In the genomic region with DNA sequence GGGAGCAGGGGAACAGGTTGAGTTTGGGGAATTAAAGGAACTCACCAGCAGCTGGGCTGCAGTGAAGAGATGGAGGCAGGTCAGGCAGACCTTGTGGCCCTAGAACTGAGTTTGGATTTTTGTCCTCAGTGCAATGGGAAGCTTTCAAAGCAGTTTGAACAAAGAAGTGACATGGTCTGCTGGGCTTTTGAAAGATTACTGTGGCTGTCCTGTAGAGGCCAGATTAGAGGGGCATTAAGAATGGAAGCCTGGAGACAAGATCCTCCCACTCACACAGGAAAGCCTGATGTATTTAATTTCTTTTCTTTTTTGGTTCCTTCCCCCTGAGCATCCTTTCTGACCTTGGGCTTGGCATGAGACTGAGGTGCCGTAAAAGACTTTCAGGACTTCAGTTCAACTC, we compare ENCODE assay signal across 5 cellular contexts.
"Had no signal": no experiment of that assay in that cellular context is flagged by ENCODE, and none has a peak within 500 bp of the region (broad histone marks: within the 10 kb centered on the region; RNA-seq: fewer than 3 reads in every experiment).

No MANE protein-coding gene starts in this region.

- H3K36me3 Mint-ChIP-seq: IgD-negative memory B cell had no signal

- H3K27ac ChIP-seq: GM23248 had no signal

- H3K4me3 Mint-ChIP-seq: H9, IgD-negative memory B cell had no signal

- H2AFZ ChIP-seq: GM23248 had no signal

- H3K4me1 Mint-ChIP-seq: IgD-negative memory B cell had no signal

- H3K27me3 Mint-ChIP-seq: IgD-negative memory B cell had no signal

- H3K27ac Mint-ChIP-seq: H9, IgD-negative memory B cell had no signal

- H3K9me3 Mint-ChIP-seq: H9, IgD-negative memory B cell had no signal

- DNase-seq: GM23248, GOT3, H9, HCEC 1CT had no signal

- H3K9ac ChIP-seq: GM23248 had no signal

- H3K4me3 ChIP-seq: GM23248 had no signal
